ENCODE assay signal across 19 cellular contexts in the genomic region with DNA sequence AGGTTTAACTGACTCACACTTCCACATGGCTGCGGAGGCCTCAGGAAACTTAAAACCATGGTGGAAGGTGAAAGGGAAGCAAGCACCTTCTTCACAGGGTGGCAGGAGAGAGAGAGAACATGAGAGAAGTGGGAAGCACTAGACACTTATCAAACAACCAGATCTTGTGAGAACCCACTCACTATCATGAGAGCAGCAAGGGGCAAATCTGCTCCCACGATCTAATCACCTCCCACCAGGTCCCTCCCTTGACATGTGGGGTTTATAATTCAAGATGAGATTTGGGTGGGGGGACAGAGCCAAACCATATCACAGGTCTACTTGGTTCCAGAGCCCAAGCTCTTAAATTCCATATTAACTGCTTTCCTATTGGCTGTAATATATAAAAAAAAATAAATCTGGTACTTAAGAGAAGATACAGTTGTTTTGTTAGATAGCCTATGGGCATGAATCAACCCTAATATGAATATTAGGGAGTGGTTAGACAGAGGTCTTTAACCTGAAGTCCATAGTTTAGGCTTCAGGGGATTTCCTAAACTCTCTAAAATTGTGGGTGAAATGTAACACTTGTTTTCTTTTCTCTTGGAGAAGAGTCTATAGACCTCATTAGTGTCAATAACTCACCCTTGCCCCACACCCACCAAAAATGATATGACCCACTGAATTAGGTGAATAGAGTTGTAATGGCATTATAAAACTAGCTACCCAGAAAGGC. TPM values are rescaled to one million over a fixed set of nuclear protein-coding genes. Genes with fewer than 3 reads are reported as not detected.
DNase-seq lines count a peak whose midpoint lies in the region; ATAC-seq, FAIRE-seq and TF ChIP-seq lines count a peak whose summit lies in the region.
"Had no signal": no experiment of that assay in that cellular context is flagged by ENCODE, and none has a peak within 500 bp of the region (broad histone marks: within the 10 kb centered on the region; RNA-seq: fewer than 3 reads in every experiment).

No MANE protein-coding gene starts in this region.

- H3K4me3 Mint-ChIP-seq in activated T-cell treated with anti-CD3 and anti-CD28 coated beads, Interleukin-2, amount 50 U/mL, for 72 hours: no peak overlapping the region
- no peak overlapping the region for H3K4me3 Mint-ChIP-seq in activated T-helper 17 cell treated with anti-CD3 and anti-CD28 coated beads, Interleukin-2, amount 50 U/mL, for 72 hours
- peak overlapping the region; percentile 44 to 68 (median 50) for H3K4me3 Mint-ChIP-seq in immature natural killer cell
- H3K4me3 Mint-ChIP-seq: CD14-positive monocyte had no signal

- TF ChIP-seq POLR2A in GM12891 (IDR thresholded peaks at IDR 0.05; ENCODE audit: low read depth, low read length): no peak

- peaks cover 3 to 17% of the 10 kb centered on the region in 2 donors for H3K36me3 Mint-ChIP-seq in activated T-cell treated with anti-CD3 and anti-CD28 coated beads, Interleukin-2, amount 50 U/mL, for 72 hours (ENCODE audit: insufficient read depth in 2 of 2)
- H3K36me3 Mint-ChIP-seq in activated T-helper 17 cell treated with anti-CD3 and anti-CD28 coated beads, Interleukin-2, amount 50 U/mL, for 72 hours (ENCODE audit: low read depth): peaks cover 51% of the 10 kb centered on the region
- H3K36me3 Mint-ChIP-seq in immature natural killer cell: peaks cover 1 to 6% (median 6%) of the 10 kb centered on the region in 3 donors
- H3K36me3 Mint-ChIP-seq: CD14-positive monocyte had no signal

- no peaks in the 10 kb centered on the region for H3K9me3 Mint-ChIP-seq in activated T-cell treated with anti-CD3 and anti-CD28 coated beads, Interleukin-2, amount 50 U/mL, for 72 hours
- no peaks in the 10 kb centered on the region for H3K9me3 Mint-ChIP-seq in activated T-helper 17 cell treated with anti-CD3 and anti-CD28 coated beads, Interleukin-2, amount 50 U/mL, for 72 hours
- H3K9me3 Mint-ChIP-seq in immature natural killer cell: no peaks in the 10 kb centered on the region
- H3K9me3 Mint-ChIP-seq: CD14-positive monocyte had no signal

- peak overlapping the region; percentile 75 for H3K27ac Mint-ChIP-seq in activated T-cell treated with anti-CD3 and anti-CD28 coated beads, Interleukin-2, amount 50 U/mL, for 72 hours
- peak overlapping the region; percentile 40 for H3K27ac Mint-ChIP-seq in activated T-helper 17 cell treated with anti-CD3 and anti-CD28 coated beads, Interleukin-2, amount 50 U/mL, for 72 hours
- peak overlapping the region; percentile 79 to 91 (median 86) for H3K27ac Mint-ChIP-seq in immature natural killer cell
- H3K27ac Mint-ChIP-seq: CD14-positive monocyte had no signal

- peaks cover 23% of the 10 kb centered on the region for H3K4me1 Mint-ChIP-seq in activated T-cell treated with anti-CD3 and anti-CD28 coated beads, Interleukin-2, amount 50 U/mL, for 72 hours (ENCODE audit: low read depth)
- H3K4me1 Mint-ChIP-seq in activated T-helper 17 cell treated with anti-CD3 and anti-CD28 coated beads, Interleukin-2, amount 50 U/mL, for 72 hours: peaks cover 10% of the 10 kb centered on the region
- peaks cover 25 to 48% of the 10 kb centered on the region in 2 donors for H3K4me1 Mint-ChIP-seq in immature natural killer cell
- H3K4me1 Mint-ChIP-seq: CD14-positive monocyte had no signal

- no peak for ATAC-seq in activated T-cell treated with anti-CD3 and anti-CD28 coated beads, Interleukin-2, amount 50 U/mL, for 72 hours (replicated peaks in 1 of 2)
- no peak for ATAC-seq in activated T-helper 17 cell treated with anti-CD3 and anti-CD28 coated beads, Interleukin-2, amount 50 U/mL, for 72 hours (replicated peaks)
- ATAC-seq: HepG2 had no signal

- no peaks in the 10 kb centered on the region for H3K27me3 Mint-ChIP-seq in activated T-cell treated with anti-CD3 and anti-CD28 coated beads, Interleukin-2, amount 50 U/mL, for 72 hours (ENCODE audit: low read depth)
- H3K27me3 Mint-ChIP-seq in activated T-helper 17 cell treated with anti-CD3 and anti-CD28 coated beads, Interleukin-2, amount 50 U/mL, for 72 hours: no peaks in the 10 kb centered on the region
- H3K27me3 Mint-ChIP-seq in immature natural killer cell (ENCODE audit: low read depth in 3 of 3): no peaks in the 10 kb centered on the region

- DNase-seq in activated T-cell treated with anti-CD3 and anti-CD28 coated beads, Interleukin-2, amount 50 U/mL, for 72 hours: no peak
- no peak for DNase-seq in activated T-cell treated with anti-CD3 and anti-CD28 coated beads, Interleukin-2, amount 50 U/mL, for 48 hours
- DNase-seq in GM12891 (ENCODE audit: insufficient read length, low spot score) (no peak), immature natural killer cell (no peak), NCI-H1694 treated with DMSO at 0.1 percent for 48 hours (lab: John Stamatoyannopoulos, UW) (no peak), A172 (ENCODE audit: low spot score) (no peak), SIG-M5 (lab: John Stamatoyannopoulos, UW) (no peak)
- DNase-seq: H7, MG63, NCI-H1105, NCI-H1930, NCI-H2171, NCI-H774, Peyer's patch, SHP77 had no signal

- FAIRE-seq in GM12891 (lab: Jason Lieb, UNC): peak; percentile 68
- FAIRE-seq: A549, HepG2 had no signal

TF ChIP-seq in GM12891, 5 proteins besides CTCF, POLR2A, EP300 and RAD21:
- no peak for TF ChIP-seq SPI1 (IDR thresholded peaks at IDR 0.05; ENCODE audit: low read depth, low read length)
- no peak for TF ChIP-seq PAX5 (IDR thresholded peaks at IDR 0.05; ENCODE audit: insufficient read depth, low read length, severe bottlenecking)
- TF ChIP-seq POU2F2 (IDR thresholded peaks at IDR 0.05; ENCODE audit: low read depth, low read length): no peak
- TF ChIP-seq POLR2AphosphoS5 (IDR thresholded peaks at IDR 0.05; ENCODE audit: low read depth, low read length): no peak
- TF ChIP-seq TAF1 (IDR thresholded peaks at IDR 0.05; ENCODE audit: low read depth, low read length): no peak

RNA-seq across cellular contexts. Expression of gene SKAP1, which starts 56.7 kb away (rescaled TPM):
- total RNA-seq in activated T-cell treated with anti-CD3 and anti-CD28 coated beads, Interleukin-2, amount 50 U/mL, for 72 hours: 100 to 1,000 TPM in 1 of 2 donors, 10 to 100 TPM in 1; 96.6 to 108 TPM
- 52.8 TPM for polyA plus RNA-seq in GM12891 (2012; ENCODE audit: low read depth, missing spikeins)
- 100 to 1,000 TPM in 1 of 2 donors, 10 to 100 TPM in 1; 71.4 to 103 TPM for total RNA-seq in activated T-helper 17 cell treated with anti-CD3 and anti-CD28 coated beads, Interleukin-2, amount 50 U/mL, for 72 hours
- 100 to 1,000 TPM; 325 to 458 (median 329) TPM for polyA plus RNA-seq in immature natural killer cell
- 2.6 TPM in 1 of 2 replicates, not detected in the other for total RNA-seq in A172 (2014; rRNA removed; shearing (Covaris generic))
- total RNA-seq: H7, HepG2 had no signal

Comparison
In these comparisons a context has a peak if more than half of its experiments do, and no peak if none do; other contexts are left out.
1. H3K4me3 Mint-ChIP-seq: peak in immature natural killer cell (5 of 5); none in activated T-cell treated with anti-CD3 and anti-CD28 coated beads, Interleukin-2, amount 50 U/mL, for 72 hours (0 of 2) and activated T-helper 17 cell treated with anti-CD3 and anti-CD28 coated beads, Interleukin-2, amount 50 U/mL, for 72 hours (single experiment).
2. RNA of gene SKAP1, which starts 56.7 kb away (total RNA-seq): 96.6 to 108 TPM in activated T-cell treated with anti-CD3 and anti-CD28 coated beads, Interleukin-2, amount 50 U/mL, for 72 hours and 71.4 to 103 TPM in activated T-helper 17 cell treated with anti-CD3 and anti-CD28 coated beads, Interleukin-2, amount 50 U/mL, for 72 hours; 2.6 TPM in A172; every median in the first group is over 10 times any median in the second.
3. Peak in every context shown above with its lines, with median percentiles within 50 percentile points of each other: H3K27ac Mint-ChIP-seq.